ENCODE assay signal across 7 cellular contexts in the genomic region with DNA sequence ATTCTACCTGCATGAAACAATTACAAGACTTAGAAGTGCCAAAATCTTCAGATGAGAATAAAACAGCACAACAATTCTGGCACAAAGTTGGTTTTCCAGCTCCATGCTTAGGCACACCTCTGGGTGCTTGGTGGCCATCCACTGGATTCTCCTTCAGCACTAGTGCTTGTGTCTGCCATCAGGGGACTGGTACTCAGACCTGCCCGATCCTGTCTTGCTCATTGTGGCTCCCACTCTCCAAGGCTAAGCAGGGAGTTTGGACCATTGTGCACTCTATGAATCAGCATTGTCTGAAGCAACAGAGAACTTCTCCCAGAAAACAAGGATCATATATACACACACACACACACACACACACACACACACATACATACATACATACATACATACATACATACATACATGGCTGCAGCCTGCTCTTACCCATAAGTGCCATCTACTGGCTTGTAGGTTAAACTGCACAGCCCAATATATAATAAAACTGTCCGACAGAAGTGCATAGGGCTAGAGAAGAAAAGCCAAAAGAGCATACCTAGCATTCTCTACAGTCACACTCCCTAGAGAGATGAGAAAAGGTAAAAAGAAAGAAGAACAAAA.
DNase-seq lines count a peak whose midpoint lies in the region; ATAC-seq and TF ChIP-seq lines count a peak whose summit lies in the region.

No MANE protein-coding gene starts in this region.

- H3K4me3 ChIP-seq in GM12864 (ENCODE audit: low read depth, low read length): no peak overlapping the region
- no peak overlapping the region for H3K4me3 ChIP-seq in Panc1 (ENCODE audit: low read depth in 2 of 2, low read length in 2 of 2)
- H3K4me3 ChIP-seq in fibroblast of mammary gland (ENCODE audit: control insufficient read depth, low read depth, low read length): no peak overlapping the region
- no peak overlapping the region for H3K4me3 ChIP-seq in testis

- in situ Hi-C loops in Panc1 (cut with HindIII; ENCODE audit: low pct_unique_long_range_greater_than_20kb, low sequenced_read_pairs): no loop called here

- CTCF ChIA-PET in Panc1 (lab: Charles Lee): no interaction called here

- no peaks in the 10 kb centered on the region for H3K36me3 ChIP-seq in Panc1 (ENCODE audit: control insufficient read depth, insufficient read depth, low read length)
- H3K36me3 ChIP-seq in testis (ENCODE audit: low read depth, missing control alignments): no peaks in the 10 kb centered on the region

- H3K27ac ChIP-seq in Panc1 (ENCODE audit: low read length): no peak overlapping the region
- no peak overlapping the region for H3K27ac ChIP-seq in testis

- POLR2A ChIA-PET in Panc1 (lab: Charles Lee): no interaction called here

- BruUV-seq in Panc1 (replicated peaks; lab: Mats Ljungman, UMichigan): no TSS peak

- H3K27me3 ChIP-seq in Panc1 (ENCODE audit: control insufficient read depth, insufficient read depth, low read length) (no peaks in the 10 kb centered on the region), testis (no peaks in the 10 kb centered on the region)

- intact Hi-C loops in Panc1 (cut with micrococcal nuclease; ENCODE audit: unreplicated experiment): no loop called here
- intact Hi-C loops in testis (cut with DNase I; ENCODE audit: low total_unique reads): no loop called here

- DNase-seq in GM12864 (ENCODE audit: low read depth) (peak; percentile 13), Panc1 (ENCODE audit: low read depth, low spot score) (no peak), fibroblast of mammary gland (ENCODE audit: low read depth) (peak; percentile 42), testis (no peak), T-helper 9 cell (no peak)

- H3K9me3 ChIP-seq in Panc1 (ENCODE audit: control insufficient read depth, insufficient read depth, low read depth, low read length): no peaks in the 10 kb centered on the region
- H3K9me3 ChIP-seq in testis: no peaks in the 10 kb centered on the region

- ATAC-seq in GM21381 (IDR thresholded peaks at IDR 0.05; ENCODE audit: unreplicated experiment): peak; percentile 84
- ATAC-seq in HG03575 (IDR thresholded peaks at IDR 0.05; ENCODE audit: extremely low read depth, insufficient number of reproducible peaks, low FRiP score, unreplicated experiment): peak; percentile 82
- ATAC-seq in Panc1: no peak

- H3K4me1 ChIP-seq in Panc1 (ENCODE audit: control insufficient read depth, insufficient read depth, low read length) (no peaks in the 10 kb centered on the region), testis (no peaks in the 10 kb centered on the region)

- 64 to 77% methylated on average over 2 of the region's 2 CpGs for whole genome bisulfite sequencing in testis, 2 donors

- peak; percentile 61 for TF ChIP-seq CTCF in GM12864 (IDR thresholded peaks at IDR 0.05; ENCODE audit: low read depth, low read length, missing control alignments)
- peak; percentile 55; the same call in 1 of the 2 replicates for TF ChIP-seq CTCF in Panc1 (IDR thresholded peaks at IDR 0.05)
- peak; percentile 42 for TF ChIP-seq CTCF in fibroblast of mammary gland (conservative IDR thresholded peaks at IDR 0.05; ENCODE audit: control insufficient read depth, insufficient read depth, low read depth, low read length)
- peak in 2 of 3 experiments; percentile 15 to 40 for TF ChIP-seq CTCF in testis (IDR thresholded peaks at IDR 0.05)

- TF ChIP-seq POLR2A in testis (IDR thresholded peaks at IDR 0.05): no peak

Comparison
In these comparisons a context has a peak if more than half of its experiments do, and no peak if none do; other contexts are left out.
1. DNase-seq: peak in GM12864 (single experiment) and fibroblast of mammary gland (single experiment); none in Panc1 (single experiment), testis (single experiment) and T-helper 9 cell (single experiment).
2. Peak in every context shown above with its lines, with median percentiles within 50 percentile points of each other: CTCF ChIP-seq.